ENCODE assay signal across 7 cellular contexts in genomic region chr14:22976620-22977433, GRCh38. TPM values are rescaled to one million over a fixed set of nuclear protein-coding genes. Genes with fewer than 3 reads are reported as not detected.
DNase-seq lines count a peak whose midpoint lies in the region; ATAC-seq, FAIRE-seq and TF ChIP-seq lines count a peak whose summit lies in the region.
"Had no signal": no experiment of that assay in that cellular context is flagged by ENCODE, and none has a peak within 500 bp of the region (broad histone marks: within the 10 kb centered on the region; RNA-seq: fewer than 3 reads in every experiment).

No MANE protein-coding gene starts in this region.

- H4K20me1 ChIP-seq in BLaER1 (peaks cover 49% of the 10 kb centered on the region), keratinocyte (ENCODE audit: control insufficient read depth, extremely low read depth, insufficient read depth, low read length) (peaks cover 10% of the 10 kb centered on the region)

- no peak overlapping the region for H3K4me3 ChIP-seq in BLaER1
- no peak overlapping the region for H3K4me3 ChIP-seq in NT2/D1 (ENCODE audit: insufficient read length, low read depth)
- peak overlapping the region in 2 of 3 experiments; percentile 1 to 31 for H3K4me3 ChIP-seq in keratinocyte (ENCODE audit: control insufficient read depth in 2 of 3, extremely low read depth in 1 of 3, insufficient read depth in 2 of 3, low read depth in 1 of 3, low read length in 3 of 3)

- peaks cover 43% of the 10 kb centered on the region for H3K79me2 ChIP-seq in keratinocyte (ENCODE audit: control insufficient read depth, insufficient read depth, low read length)

- H3K9me3 ChIP-seq in BLaER1, result no peaks in the 10 kb centered on the region
- H3K9me3 ChIP-seq in NT2/D1 (ENCODE audit: insufficient read depth, low read length), result 0 out of 2 replicates have a peak, but pooled peaks cover 3% of the 10 kb centered on the region
- H3K9me3 ChIP-seq in keratinocyte (ENCODE audit: control insufficient read depth, low read depth, low read length), result no peaks in the 10 kb centered on the region

- in situ Hi-C loops in GM13976 (cut with MboI; ENCODE audit: low sequenced_read_pairs, unreplicated experiment), result no loop called here

- H3K4me2 ChIP-seq in BLaER1, result peak overlapping the region; percentile 70
- H3K4me2 ChIP-seq in keratinocyte (ENCODE audit: control insufficient read depth, extremely low read depth, insufficient read depth, low read depth, low read length), result peak overlapping the region; percentile 65

- peak overlapping the region; percentile 45 for H3K9ac ChIP-seq in BLaER1
- peak overlapping the region; percentile 54 for H3K9ac ChIP-seq in NT2/D1 (ENCODE audit: insufficient read length, low read depth)
- H3K9ac ChIP-seq in keratinocyte (ENCODE audit: control insufficient read depth, extremely low read depth, insufficient read depth, low read length), result peak overlapping the region; percentile 57

- no peak overlapping the region for H2AFZ ChIP-seq in keratinocyte (ENCODE audit: control insufficient read depth, low read length)

- H3K4me1 ChIP-seq in BLaER1 (peaks cover 52% of the 10 kb centered on the region), NT2/D1 (ENCODE audit: insufficient read depth, insufficient read length) (peaks cover 26% of the 10 kb centered on the region), keratinocyte (ENCODE audit: control insufficient read depth, extremely low read depth, insufficient read depth, low read length) (peaks cover 54% of the 10 kb centered on the region)

- TF ChIP-seq CTCF in keratinocyte (optimal IDR thresholded peaks at IDR 0.05 in 1 of 3, IDR thresholded peaks at IDR 0.05 in 1 of 3, conservative IDR thresholded peaks at IDR 0.05 in 1 of 3; ENCODE audit: extremely low read depth in 1 of 3, insufficient read depth in 2 of 3, low read length in 3 of 3) (no peak), GM13976 (IDR thresholded peaks at IDR 0.05; ENCODE audit: borderline replicate concordance, control extremely low read depth, extremely low read depth, insufficient read depth, missing control alignments) (no peak)

- H3K9me1 ChIP-seq in keratinocyte (ENCODE audit: control insufficient read depth, extremely low read depth, insufficient read depth, low read length), result no peaks in the 10 kb centered on the region

- H3K27ac ChIP-seq in BLaER1, result 0 out of 2 replicates have a peak overlapping the region, but pooled peaks have one; percentile 11
- peak overlapping the region; percentile 95 for H3K27ac ChIP-seq in keratinocyte (ENCODE audit: control insufficient read depth, insufficient read depth, low read length)

- H3K27me3 ChIP-seq in BLaER1, result peaks cover 18% of the 10 kb centered on the region
- no peaks in the 10 kb centered on the region for H3K27me3 ChIP-seq in NT2/D1 (ENCODE audit: insufficient read depth, insufficient read length)
- H3K27me3 ChIP-seq in keratinocyte (ENCODE audit: control insufficient read depth, extremely low read depth, insufficient read depth, low read length), result no peaks in the 10 kb centered on the region

- dilution Hi-C loops in keratinocyte (cut with MboI; ENCODE audit: extremely low pct_ligation_motif_present, low sequenced_read_pairs), result no loop called here

- H3K36me3 ChIP-seq in BLaER1 (peaks cover 66% of the 10 kb centered on the region), NT2/D1 (ENCODE audit: insufficient read depth, insufficient read length, low read length) (peaks cover 8% of the 10 kb centered on the region), keratinocyte (ENCODE audit: control insufficient read depth in 2 of 2, extremely low read depth in 1 of 2, insufficient read depth in 2 of 2, low read length in 2 of 2) (peaks cover 41 to 70% of the 10 kb centered on the region in 2 experiments)

- ATAC-seq in GM19324 (IDR thresholded peaks at IDR 0.05; ENCODE audit: low FRiP score, unreplicated experiment) (no peak), HG03571 (IDR thresholded peaks at IDR 0.05; ENCODE audit: unreplicated experiment) (no peak)

- no peak for DNase-seq in NT2/D1 (ENCODE audit: low read depth, low spot score)
- no peak for DNase-seq in keratinocyte (ENCODE audit: low read depth, low spot score)
- no peak for DNase-seq in GM13976 (ENCODE audit: low spot score)
- DNase-seq: NK-92 treated with Interleukin-12 subunit alpha and Interleukin-12 subunit beta, amount 100 ng/mL, for 24 hours had no signal

- FAIRE-seq in keratinocyte (lab: Jason Lieb, UNC), result no peak

RNA-seq across cellular contexts. Expression of gene AJUBA, which starts 5.5 kb away (rescaled TPM):
- polyA plus RNA-seq in keratinocyte, result 128 to 206 TPM (median 157 TPM) in 3 replicates
- polyA plus RNA-seq in keratinocyte (2011; ENCODE audit: low read depth), result 22.0 TPM
- polyA plus RNA-seq in keratinocyte (2011; cell fraction: cytosol; rRNA removed), result 81.7 and 183 TPM in 2 replicates
- polyA plus RNA-seq in keratinocyte (2011; cell fraction: nucleus; rRNA removed), result 187 and 224 TPM in 2 replicates
- polyA plus RNA-seq in keratinocyte (2012; ENCODE audit: low replicate concordance), result 93.6 and 129 TPM in 2 replicates
- polyA minus RNA-seq in keratinocyte, result 310 to 512 TPM (median 327 TPM) in 3 replicates
- polyA minus RNA-seq in keratinocyte (2011; cell fraction: cytosol; rRNA and poly(A)+ RNA removed), result 141 TPM
- 116 and 187 TPM in 2 replicates for polyA minus RNA-seq in keratinocyte (2011; cell fraction: nucleus; rRNA and poly(A)+ RNA removed)

RNA-seq across cellular contexts. Expression of gene HAUS4, which starts 19.9 kb away (rescaled TPM):
- polyA plus RNA-seq in keratinocyte, result 16.6 to 25.5 TPM (median 23.6 TPM) in 3 replicates
- 53.5 TPM for polyA plus RNA-seq in keratinocyte (2011; ENCODE audit: low read depth)
- 13.2 and 14.7 TPM in 2 replicates for polyA plus RNA-seq in keratinocyte (2011; cell fraction: cytosol; rRNA removed)
- 14.5 and 18.2 TPM in 2 replicates for polyA plus RNA-seq in keratinocyte (2011; cell fraction: nucleus; rRNA removed)
- 18.4 and 25.0 TPM in 2 replicates for polyA plus RNA-seq in keratinocyte (2012; ENCODE audit: low replicate concordance)
- polyA minus RNA-seq in keratinocyte, result 9.4 to 22.7 TPM (median 13.8 TPM) in 3 replicates
- polyA minus RNA-seq in keratinocyte (2011; cell fraction: cytosol; rRNA and poly(A)+ RNA removed), result 6.1 TPM
- polyA minus RNA-seq in keratinocyte (2011; cell fraction: nucleus; rRNA and poly(A)+ RNA removed), result 4.1 and 8.9 TPM in 2 replicates

RNA-seq across cellular contexts. Expression of gene C14orf93, which starts 33.1 kb away (rescaled TPM):
- 6.4 to 8.5 TPM (median 7.7 TPM) in 3 replicates for polyA plus RNA-seq in keratinocyte
- polyA plus RNA-seq in keratinocyte (2011; ENCODE audit: low read depth), result 2.1 TPM
- 5.7 and 7.2 TPM in 2 replicates for polyA plus RNA-seq in keratinocyte (2011; cell fraction: cytosol; rRNA removed)
- polyA plus RNA-seq in keratinocyte (2011; cell fraction: nucleus; rRNA removed), result 7.3 and 12.4 TPM in 2 replicates
- 4.2 and 6.3 TPM in 2 replicates for polyA plus RNA-seq in keratinocyte (2012; ENCODE audit: low replicate concordance)
- polyA minus RNA-seq in keratinocyte, result 4.7 to 15.0 TPM (median 14.0 TPM) in 3 replicates
- 2.7 TPM for polyA minus RNA-seq in keratinocyte (2011; cell fraction: cytosol; rRNA and poly(A)+ RNA removed)
- 1.9 and 2.9 TPM in 2 replicates for polyA minus RNA-seq in keratinocyte (2011; cell fraction: nucleus; rRNA and poly(A)+ RNA removed)

RNA-seq across cellular contexts. Expression of gene PRMT5, which starts 47.7 kb away (rescaled TPM):
- 241 to 271 TPM (median 266 TPM) in 3 replicates for polyA plus RNA-seq in keratinocyte
- polyA plus RNA-seq in keratinocyte (2011; ENCODE audit: low read depth), result 72.9 TPM
- 202 and 233 TPM in 2 replicates for polyA plus RNA-seq in keratinocyte (2011; cell fraction: cytosol; rRNA removed)
- 242 and 322 TPM in 2 replicates for polyA plus RNA-seq in keratinocyte (2011; cell fraction: nucleus; rRNA removed)
- polyA plus RNA-seq in keratinocyte (2012; ENCODE audit: low replicate concordance), result 114 and 250 TPM in 2 replicates
- polyA minus RNA-seq in keratinocyte, result 276 to 326 TPM (median 308 TPM) in 3 replicates
- 151 TPM for polyA minus RNA-seq in keratinocyte (2011; cell fraction: cytosol; rRNA and poly(A)+ RNA removed)
- 80.1 and 161 TPM in 2 replicates for polyA minus RNA-seq in keratinocyte (2011; cell fraction: nucleus; rRNA and poly(A)+ RNA removed)

RNA-seq across cellular contexts. Expression of gene PSMB5, which starts 57.9 kb away (rescaled TPM):
- polyA plus RNA-seq in keratinocyte, result 285 to 349 TPM (median 292 TPM) in 3 replicates
- 57.4 TPM for polyA plus RNA-seq in keratinocyte (2011; ENCODE audit: low read depth)
- polyA plus RNA-seq in keratinocyte (2011; cell fraction: cytosol; rRNA removed), result 249 and 261 TPM in 2 replicates
- 195 and 203 TPM in 2 replicates for polyA plus RNA-seq in keratinocyte (2011; cell fraction: nucleus; rRNA removed)
- polyA plus RNA-seq in keratinocyte (2012; ENCODE audit: low replicate concordance), result 178 and 212 TPM in 2 replicates
- 128 to 263 TPM (median 217 TPM) in 3 replicates for polyA minus RNA-seq in keratinocyte
- 240 TPM for polyA minus RNA-seq in keratinocyte (2011; cell fraction: cytosol; rRNA and poly(A)+ RNA removed)
- 73.9 and 89.0 TPM in 2 replicates for polyA minus RNA-seq in keratinocyte (2011; cell fraction: nucleus; rRNA and poly(A)+ RNA removed)

Comparison
In these comparisons a context has a peak if more than half of its experiments do, and no peak if none do; other contexts are left out.
1. H3K4me3 ChIP-seq: peak in keratinocyte (2 of 3); none in BLaER1 (single experiment) and NT2/D1 (single experiment).
2. Peak in every context shown above with its lines, with median percentiles within 50 percentile points of each other: H3K9ac ChIP-seq.